9 cellular contexts compared by ENCODE assay signal in the genomic region with DNA sequence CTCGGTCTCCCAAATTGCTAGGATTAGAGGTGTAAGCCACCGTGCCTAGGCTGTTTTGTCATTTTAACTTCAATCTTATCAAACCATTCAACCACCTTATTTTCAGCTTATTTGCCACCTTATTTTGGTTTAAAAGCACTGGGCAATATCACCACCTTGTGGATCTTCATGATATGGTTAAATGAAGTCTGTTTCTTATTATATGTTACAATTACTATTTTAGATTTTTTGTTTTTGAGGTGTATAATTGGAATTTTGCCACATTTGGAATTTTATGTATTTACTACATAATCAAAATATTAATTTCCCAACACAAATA. TPM values are rescaled to one million over a fixed set of nuclear protein-coding genes. Genes with fewer than 3 reads are reported as not detected.
A peak's percentile ranks its signal among the peaks of the same experiment; 100 is the strongest.
DNase-seq lines count a peak whose midpoint lies in the region; ATAC-seq lines count a peak whose summit lies in the region.
"Had no signal": no experiment of that assay in that cellular context is flagged by ENCODE, and none has a peak within 500 bp of the region (broad histone marks: within the 10 kb centered on the region; RNA-seq: fewer than 3 reads in every experiment).

No MANE protein-coding gene starts in this region.

- no peak overlapping the region for H3K27ac ChIP-seq in mesendoderm (ENCODE audit: low read depth, low read length)

- no CpG with 5 or more reads among the region's 2 CpGs for WGBS in mesendoderm (ENCODE audit: extremely low coverage, insufficient coverage, low lambda C conversion rate)

- no peak overlapping the region for H3K4me2 ChIP-seq in mesendoderm (ENCODE audit: low read length)

- H4K5ac ChIP-seq in mesendoderm (ENCODE audit: low read length) = no peak overlapping the region

- H4K8ac ChIP-seq in mesendoderm (ENCODE audit: low read depth, low read length) = no peak overlapping the region

- H3K9ac ChIP-seq in mesendoderm (ENCODE audit: low read length) = no peak overlapping the region

- no peak overlapping the region for H2BK15ac ChIP-seq in mesendoderm (replicated peaks; ENCODE audit: low read depth)

- H3K79me1 ChIP-seq in mesendoderm (ENCODE audit: low read length) = no peaks in the 10 kb centered on the region

- no peaks in the 10 kb centered on the region for H3K27me3 ChIP-seq in mesendoderm (ENCODE audit: insufficient read depth, low read length, poor library complexity)

- no peaks in the 10 kb centered on the region for H3K36me3 ChIP-seq in mesendoderm (ENCODE audit: control insufficient read depth, insufficient read depth, low read length)

- no peak overlapping the region for H3K18ac ChIP-seq in mesendoderm (ENCODE audit: low read length)

- no peak overlapping the region for H3K4me3 ChIP-seq in mesendoderm (ENCODE audit: low read length)

- H2AK5ac ChIP-seq in mesendoderm (ENCODE audit: low read length) = no peak overlapping the region

- no peaks in the 10 kb centered on the region for H3K4me1 ChIP-seq in mesendoderm (ENCODE audit: control insufficient read depth, low read depth, low read length)

- DNase-seq in DMS53 (lab: John Stamatoyannopoulos, UW) (peak; percentile 71), NCI-H1105 (lab: John Stamatoyannopoulos, UW) (peak; percentile 9), astrocyte of the hippocampus (ENCODE audit: low read depth, low spot score) (peak; percentile 61), mesendoderm (peak; percentile 47), COLO829 (ENCODE audit: low spot score) (no peak), NCI-H1417 treated with DMSO at 0.1 percent for 48 hours (lab: John Stamatoyannopoulos, UW) (no peak), iPS-NIHi7 (ENCODE audit: extremely low spot score) (no peak)
- DNase-seq: activated CD4-positive, alpha-beta T cell treated with anti-CD3 and anti-CD28 coated beads for 36 hours had no signal

- no peak overlapping the region for H3K23ac ChIP-seq in mesendoderm (ENCODE audit: low read length)

- no peak overlapping the region for H2BK5ac ChIP-seq in mesendoderm (ENCODE audit: low read length)

- no peak for ATAC-seq in esophagus mucosa
- ATAC-seq: activated CD4-positive, alpha-beta T cell treated with anti-CD3 and anti-CD28 coated beads for 36 hours had no signal

- H3K4ac ChIP-seq in mesendoderm (ENCODE audit: low read depth, low read length) = no peak overlapping the region

- no peaks in the 10 kb centered on the region for H3K79me2 ChIP-seq in mesendoderm (ENCODE audit: control insufficient read depth, insufficient read depth, low read length)

- H2BK120ac ChIP-seq in mesendoderm (ENCODE audit: low read depth, low read length) = no peak overlapping the region

- no peak overlapping the region for H3K56ac ChIP-seq in mesendoderm (ENCODE audit: low read length)

RNA-seq across cellular contexts. Expression of a gene that starts 43.8 kb away (rescaled TPM):
- 0.73 TPM for polyA plus RNA-seq in mesendoderm (2013, experiment 1 of 2)
- 0.80 TPM for polyA plus RNA-seq in mesendoderm (2013, experiment 2 of 2)
- 0.28 TPM for total RNA-seq in esophagus mucosa

Comparison
In these comparisons a context has a peak if more than half of its experiments do, and no peak if none do; other contexts are left out.
1. DNase-seq: peak in DMS53 (single experiment), NCI-H1105 (single experiment), astrocyte of the hippocampus (single experiment) and mesendoderm (single experiment); none in COLO829 (single experiment), NCI-H1417 treated with DMSO at 0.1 percent for 48 hours (single experiment) and iPS-NIHi7 (single experiment).